Comparison of ENCODE assay signal across 26 cellular contexts in genomic region chr20:15378151-15378550, GRCh38.
DNase-seq lines count a peak whose midpoint lies in the region; ATAC-seq and TF ChIP-seq lines count a peak whose summit lies in the region.
"Had no signal": no experiment of that assay in that cellular context is flagged by ENCODE, and none has a peak within 500 bp of the region (broad histone marks: within the 10 kb centered on the region; RNA-seq: fewer than 3 reads in every experiment).

No MANE protein-coding gene starts in this region.

- H3K27ac Mint-ChIP-seq in GM23338: no peak overlapping the region
- H3K27ac Mint-ChIP-seq: IgD-negative memory B cell; progenitor cell of endocrine pancreas; stimulated activated effector memory CD8-positive, alpha-beta T cell treated with anti-CD3 and anti-CD28 coated beads, Interleukin-12 subunit alpha, Interleukin-12 subunit beta, amount 100 ng/mL, for 72 hours had no signal

- no peaks in the 10 kb centered on the region for H3K4me1 Mint-ChIP-seq in GM23338
- H3K4me1 Mint-ChIP-seq: IgD-negative memory B cell; stimulated activated effector memory CD8-positive, alpha-beta T cell treated with anti-CD3 and anti-CD28 coated beads, Interleukin-12 subunit alpha, Interleukin-12 subunit beta, amount 100 ng/mL, for 72 hours had no signal

- no peak overlapping the region for H3K4me2 ChIP-seq in GM23338

- no peaks in the 10 kb centered on the region for H3K9me2 ChIP-seq in GM23338 (ENCODE audit: insufficient read depth)

- no peaks in the 10 kb centered on the region for H3K79me2 ChIP-seq in GM23338 (replicated peaks; ENCODE audit: insufficient read depth)

- TF ChIP-seq CTCF in AG09319 (IDR thresholded peaks at IDR 0.05; ENCODE audit: low read depth, low read length): peak; percentile 9
- peak; percentile 51 to 66 for TF ChIP-seq CTCF in GM23338 (conservative IDR thresholded peaks at IDR 0.05; ENCODE audit: low read depth in 2 of 2)

- H3K4me3 ChIP-seq in GM23338: no peak overlapping the region
- H3K4me3 ChIP-seq: cardiac muscle cell, heart right ventricle, MG63, mucosa of descending colon, uterus had no signal

- ATAC-seq in GM23338: peak; percentile 52
- ATAC-seq in stimulated activated naive CD8-positive, alpha-beta T cell treated with anti-CD3 and anti-CD28 coated beads, Interleukin-15, Interleukin-2, amounts not matched to agents 100 U/mL and 50 U/mL, for 24 hours: no peak
- ATAC-seq: heart right ventricle; mucosa of descending colon; stimulated activated effector memory CD8-positive, alpha-beta T cell treated with anti-CD3 and anti-CD28 coated beads, Interleukin-12 subunit alpha, Interleukin-12 subunit beta, amount 100 ng/mL, for 72 hours had no signal

- no peak for DNase-seq in AG09319 (ENCODE audit: extremely low read depth, low read depth)
- peak; percentile 35 for DNase-seq in GM23338 (ENCODE audit: low spot score)
- DNase-seq in SK-MEL-5 (ENCODE audit: low read depth, low spot score): peak; percentile 34
- peak; percentile 23 for DNase-seq in iPS-NIHi11 (ENCODE audit: low spot score)
- DNase-seq in NCI-H524 treated with DMSO at 0.1 percent for 48 hours (lab: John Stamatoyannopoulos, UW): no peak
- no peak for DNase-seq in Ammon's horn (ENCODE audit: low spot score)
- DNase-seq in stimulated activated naive CD8-positive, alpha-beta T cell treated with anti-CD3 and anti-CD28 coated beads, Interleukin-15, Interleukin-2, amounts not matched to agents 100 U/mL and 50 U/mL, for 24 hours: no peak
- DNase-seq: activated CD4-positive, alpha-beta T cell treated with anti-CD3 and anti-CD28 coated beads for 4 hours; activated naive CD4-positive, alpha-beta T cell treated with Interleukin-2 at 50 U/mL for 16 hours; activated T-cell treated with anti-CD3 and anti-CD28 coated beads, Interleukin-2, amount 50 U/mL, for 48 hours; amniotic stem cell; COR-L47; dermis blood vessel endothelial cell; GOT3; heart right ventricle; MG63; mucosa of descending colon; NCI-H1417 treated with DMSO at 0.1 percent for 48 hours; NCI-H748 treated with DMSO at 0.1 percent for 48 hours; SHP77; stimulated activated CD4-positive, alpha-beta T cell treated with anti-CD3 and anti-CD28 coated beads, Interleukin-1b, Interleukin-23, amount 100 ng/mL, for 48 hours; uterus had no signal

- in situ Hi-C loops in SK-MEL-5 (cut with HindIII; ENCODE audit: low pct_unique_long_range_greater_than_20kb, low sequenced_read_pairs): no loop called here

- H3K4me1 ChIP-seq in GM23338 (ENCODE audit: insufficient read depth): no peaks in the 10 kb centered on the region
- H3K4me1 ChIP-seq: heart right ventricle, uterus had no signal

- no peaks in the 10 kb centered on the region for H3K36me3 ChIP-seq in GM23338 (ENCODE audit: insufficient read depth)
- H3K36me3 ChIP-seq: cardiac muscle cell, heart right ventricle, MG63, uterus had no signal

- H3K9me3 Mint-ChIP-seq in GM23338: no peaks in the 10 kb centered on the region
- H3K9me3 Mint-ChIP-seq: IgD-negative memory B cell had no signal

- H3K27me3 Mint-ChIP-seq in GM23338 (ENCODE audit: insufficient read depth, low read depth, poor library complexity): no peaks in the 10 kb centered on the region

- no peak overlapping the region for H3K4me3 Mint-ChIP-seq in GM23338
- H3K4me3 Mint-ChIP-seq: IgD-negative memory B cell; stimulated activated effector memory CD8-positive, alpha-beta T cell treated with anti-CD3 and anti-CD28 coated beads, Interleukin-12 subunit alpha, Interleukin-12 subunit beta, amount 100 ng/mL, for 72 hours had no signal

- H3K36me3 Mint-ChIP-seq in GM23338 (ENCODE audit: low read depth): no peaks in the 10 kb centered on the region
- H3K36me3 Mint-ChIP-seq: IgD-negative memory B cell; stimulated activated effector memory CD8-positive, alpha-beta T cell treated with anti-CD3 and anti-CD28 coated beads, Interleukin-12 subunit alpha, Interleukin-12 subunit beta, amount 100 ng/mL, for 72 hours had no signal

- H3F3A ChIP-seq in GM23338 (replicated peaks; ENCODE audit: low read depth): no peaks in the 10 kb centered on the region

- no peak overlapping the region for H2AFZ ChIP-seq in GM23338

- no peaks in the 10 kb centered on the region for H4K20me1 ChIP-seq in GM23338 (replicated peaks; ENCODE audit: insufficient read depth)

- no peak overlapping the region for H3K27ac ChIP-seq in GM23338 (ENCODE audit: low read depth)
- H3K27ac ChIP-seq: cardiac muscle cell, heart right ventricle, uterus had no signal

- no peaks in the 10 kb centered on the region for H3K27me3 ChIP-seq in GM23338 (ENCODE audit: insufficient read depth)
- H3K27me3 ChIP-seq: cardiac muscle cell, heart right ventricle, MG63, uterus had no signal

TF ChIP-seq in GM23338, 12 proteins besides CTCF, POLR2A, EP300 and RAD21 (continues in another document):
- TF ChIP-seq ZNF114 (CRISPR knock-in tag; IDR thresholded peaks at IDR 0.05) (no peak), ZNF331 (CRISPR knock-in tag; IDR thresholded peaks at IDR 0.05; ENCODE audit: low read depth) (no peak), CREB1 (CRISPR knock-in tag; IDR thresholded peaks at IDR 0.05; ENCODE audit: low read depth) (no peak), EZH2 (IDR thresholded peaks at IDR 0.05; ENCODE audit: low read depth, unreplicated experiment) (no peak), EZH2phosphoT487 (IDR thresholded peaks at IDR 0.05; ENCODE audit: unreplicated experiment) (no peak), REST (IDR thresholded peaks at IDR 0.05; ENCODE audit: unreplicated experiment) (no peak)

Comparison
In these comparisons a context has a peak if more than half of its experiments do, and no peak if none do; other contexts are left out.
1. DNase-seq: peak in GM23338 (single experiment), SK-MEL-5 (single experiment) and iPS-NIHi11 (single experiment); none in AG09319 (single experiment), NCI-H524 treated with DMSO at 0.1 percent for 48 hours (single experiment), Ammon's horn (single experiment) and stimulated activated naive CD8-positive, alpha-beta T cell treated with anti-CD3 and anti-CD28 coated beads, Interleukin-15, Interleukin-2, amounts not matched to agents 100 U/mL and 50 U/mL, for 24 hours (single experiment).